Comparison of ENCODE assay signal across 14 cellular contexts in the genomic region with DNA sequence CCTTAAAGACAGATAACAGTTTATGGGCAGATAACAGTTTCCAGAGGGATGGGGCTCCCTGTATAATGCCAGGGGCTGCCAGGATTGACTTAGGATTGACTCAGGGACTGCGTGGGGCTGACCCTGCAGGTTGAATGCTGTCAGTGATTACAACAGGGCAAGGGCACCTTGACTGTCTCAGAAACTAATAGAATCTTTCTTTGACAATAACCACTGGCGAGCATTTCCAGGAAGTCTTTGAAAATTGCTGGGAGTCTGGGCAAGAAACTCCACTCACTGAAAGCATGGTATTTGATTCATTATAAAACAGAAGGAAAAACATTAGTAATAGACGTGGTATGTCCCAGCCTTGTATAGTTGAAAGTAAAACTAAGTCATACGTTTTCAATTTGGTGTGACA.
A peak's percentile ranks its signal among the peaks of the same experiment; 100 is the strongest.
DNase-seq lines count a peak whose midpoint lies in the region; ATAC-seq and TF ChIP-seq lines count a peak whose summit lies in the region.
"Had no signal": no experiment of that assay in that cellular context is flagged by ENCODE, and none has a peak within 500 bp of the region (broad histone marks: within the 10 kb centered on the region; RNA-seq: fewer than 3 reads in every experiment).

No MANE protein-coding gene starts in this region.

- H2AFZ ChIP-seq in MM.1S (ENCODE audit: low read length) = no peak overlapping the region

- H3K36me3 ChIP-seq in tibial nerve (peaks cover 0 to 9% (median 0%) of the 10 kb centered on the region in 3 donors), MM.1S (replicated peaks; ENCODE audit: insufficient read depth, low read length) (no peaks in the 10 kb centered on the region)

- ATAC-seq in GM21390 (IDR thresholded peaks at IDR 0.05; ENCODE audit: unreplicated experiment) = no peak
- ATAC-seq: K562 had no signal

- in situ Hi-C loops in GM13976 (cut with MboI; ENCODE audit: low sequenced_read_pairs, unreplicated experiment) = no loop called here

- no peak overlapping the region for H3K9ac ChIP-seq in MM.1S (ENCODE audit: low read length)

- H3K9me3 ChIP-seq in tibial nerve = peaks cover 0 to 5% (median 0%) of the 10 kb centered on the region in 4 donors
- no peaks in the 10 kb centered on the region for H3K9me3 ChIP-seq in MM.1S (replicated peaks; ENCODE audit: insufficient read depth, low read length)

- TF ChIP-seq CTCF in choroid plexus epithelial cell (conservative IDR thresholded peaks at IDR 0.05; ENCODE audit: low read depth, low read length) = no peak
- no peak for TF ChIP-seq CTCF in GM13976 (IDR thresholded peaks at IDR 0.05; ENCODE audit: borderline replicate concordance, control extremely low read depth, extremely low read depth, insufficient read depth, missing control alignments)
- TF ChIP-seq CTCF in tibial nerve (IDR thresholded peaks at IDR 0.05) = no peak
- TF ChIP-seq CTCF in MM.1S (IDR thresholded peaks at IDR 0.05; ENCODE audit: low read length) = no peak

- H4K20me1 ChIP-seq in MM.1S (ENCODE audit: insufficient read depth, low read length) = no peaks in the 10 kb centered on the region

- no peak for TF ChIP-seq EP300 in tibial nerve (IDR thresholded peaks at IDR 0.05)

- 32 to 39% methylated on average over 4 of the region's 4 CpGs for WGBS in tibial nerve, 2 donors

- H3K4me2 ChIP-seq in MM.1S (ENCODE audit: low read depth, low read length) = no peak overlapping the region

- H3K27me3 ChIP-seq in tibial nerve (no peaks in the 10 kb centered on the region), MM.1S (replicated peaks; ENCODE audit: insufficient read depth, low read length) (no peaks in the 10 kb centered on the region)

- H3K4me3 ChIP-seq in choroid plexus epithelial cell (ENCODE audit: low read depth, low read length) (no peak overlapping the region), tibial nerve (no peak overlapping the region), MM.1S (ENCODE audit: low read length) (no peak overlapping the region)
- H3K4me3 ChIP-seq: K562 had no signal

- TF ChIP-seq POLR2A in tibial nerve (IDR thresholded peaks at IDR 0.05) = no peak

- no peaks in the 10 kb centered on the region for H3K9me2 ChIP-seq in MM.1S (replicated peaks; ENCODE audit: insufficient read depth, low read length)

- H3K4me1 ChIP-seq in tibial nerve = peaks cover 0 to 33% (median 10%) of the 10 kb centered on the region in 4 donors
- no peaks in the 10 kb centered on the region for H3K4me1 ChIP-seq in MM.1S (ENCODE audit: low read length)

- no peaks in the 10 kb centered on the region for H3K79me2 ChIP-seq in MM.1S (ENCODE audit: low read length)

- no peaks in the 10 kb centered on the region for H3F3A ChIP-seq in MM.1S (ENCODE audit: insufficient read depth, low read length)

- H3K27ac ChIP-seq in tibial nerve (peak overlapping the region in 2 of 4 donors; percentile 30 to 49), MM.1S (ENCODE audit: low read length) (no peak overlapping the region)

- DNase-seq in AG20443 (ENCODE audit: low spot score) (peak; percentile 67), LHCN-M2 (ENCODE audit: low read depth) (peak; percentile 12), choroid plexus epithelial cell (ENCODE audit: low read depth) (peak; percentile 48), medulla oblongata (ENCODE audit: extremely low spot score) (peak; percentile 40), GM13976 (ENCODE audit: low spot score) (no peak), tibial nerve (ENCODE audit: low spot score in 2 of 2) (no peak), MM.1S (no peak)
- DNase-seq: activated CD4-positive, alpha-beta T cell treated with anti-CD3 and anti-CD28 coated beads, Interleukin-2, amount 10 ng/mL, durations not matched to agents 24 days and 14 days; activated effector memory CD4-positive, alpha-beta T cell treated with anti-CD3 and anti-CD28 coated beads, Interleukin-2, amount 50 U/mL, for 16 hours; cortex of kidney; NCI-H2029; stimulated activated CD8-positive, alpha-beta memory T cell treated with anti-CD3 and anti-CD28 coated beads, Interleukin-4, amount 100 ng/mL, for 48 hours had no signal

Comparison
In these comparisons a context has a peak if more than half of its experiments do, and no peak if none do; other contexts are left out.
1. DNase-seq: peak in AG20443 (single experiment), LHCN-M2 (single experiment), choroid plexus epithelial cell (single experiment) and medulla oblongata (single experiment); none in GM13976 (single experiment), tibial nerve (0 of 2) and MM.1S (single experiment).